ENCODE assay signal across 17 cellular contexts in genomic region chr5:128062172-128062746, GRCh38. TPM values are rescaled to one million over a fixed set of nuclear protein-coding genes. Genes with fewer than 3 reads are reported as not detected.
DNase-seq lines count a peak whose midpoint lies in the region; ATAC-seq and TF ChIP-seq lines count a peak whose summit lies in the region.
"Had no signal": no experiment of that assay in that cellular context is flagged by ENCODE, and none has a peak within 500 bp of the region (broad histone marks: within the 10 kb centered on the region; RNA-seq: fewer than 3 reads in every experiment).

No MANE protein-coding gene starts in this region.

- no peaks in the 10 kb centered on the region for H3K9me3 ChIP-seq in RWPE2 (ENCODE audit: severe bottlenecking)
- H3K9me3 ChIP-seq: ascending aorta, uterus had no signal

- H3K4me1 Mint-ChIP-seq in nephron progenitor cell, result peaks cover 36% of the 10 kb centered on the region
- H3K4me1 Mint-ChIP-seq in activated CD8-positive, alpha-beta T cell treated with anti-CD3 and anti-CD28 coated beads for 36 hours (ENCODE audit: low read depth), result peaks cover 5% of the 10 kb centered on the region

- no peak overlapping the region for H3K4me3 ChIP-seq in BJ (ENCODE audit: low read depth, low read length)
- H3K4me3 ChIP-seq in RWPE2 (ENCODE audit: severe bottlenecking), result no peak overlapping the region
- H3K4me3 ChIP-seq in epithelial cell of proximal tubule (ENCODE audit: low read depth, low read length), result no peak overlapping the region
- H3K4me3 ChIP-seq: ascending aorta, uterus had no signal

- TF ChIP-seq CTCF in BJ (IDR thresholded peaks at IDR 0.05; ENCODE audit: insufficient read depth, low read depth, low read length) (no peak), RWPE2 (IDR thresholded peaks at IDR 0.05; ENCODE audit: poor library complexity, severe bottlenecking) (no peak), epithelial cell of proximal tubule (conservative IDR thresholded peaks at IDR 0.05; ENCODE audit: low read depth, low read length) (no peak), nephron progenitor cell (IDR thresholded peaks at IDR 0.05) (no peak)
- TF ChIP-seq CTCF in activated CD8-positive, alpha-beta T cell treated with anti-CD3 and anti-CD28 coated beads for 36 hours (IDR thresholded peaks at IDR 0.05), result no peak

- CTCF ChIA-PET in BJ (lab: Yijun Ruan, JAX), result no interaction called here
- CTCF ChIA-PET in activated CD8-positive, alpha-beta T cell treated with anti-CD3 and anti-CD28 coated beads for 36 hours (lab: Charles Lee), result no interaction called here

- no peak overlapping the region for H3K4me3 Mint-ChIP-seq in nephron progenitor cell
- H3K4me3 Mint-ChIP-seq in activated CD8-positive, alpha-beta T cell treated with anti-CD3 and anti-CD28 coated beads for 36 hours, result no peak overlapping the region
- H3K4me3 Mint-ChIP-seq: activated T-cell treated with anti-CD3 and anti-CD28 coated beads, Interleukin-2, amount 50 U/mL, for 24 hours; neural crest cell had no signal

- POLR2A ChIA-PET in BJ (lab: Charles Lee), result no interaction called here
- POLR2A ChIA-PET in activated CD8-positive, alpha-beta T cell treated with anti-CD3 and anti-CD28 coated beads for 36 hours (lab: Charles Lee), result no interaction called here

- H3K27ac Mint-ChIP-seq in nephron progenitor cell, result peak overlapping the region; percentile 87
- H3K27ac Mint-ChIP-seq in activated CD8-positive, alpha-beta T cell treated with anti-CD3 and anti-CD28 coated beads for 36 hours, result no peak overlapping the region
- H3K27ac Mint-ChIP-seq: activated T-cell treated with anti-CD3 and anti-CD28 coated beads, Interleukin-2, amount 50 U/mL, for 24 hours had no signal

- peaks cover 17% of the 10 kb centered on the region for H3K4me1 ChIP-seq in RWPE2 (ENCODE audit: insufficient read depth, poor library complexity, severe bottlenecking)
- H3K4me1 ChIP-seq: ascending aorta, uterus had no signal

- ATAC-seq in RWPE2 (ENCODE audit: low read depth) (peak; percentile 91), HG02840 (IDR thresholded peaks at IDR 0.05; ENCODE audit: low FRiP score, unreplicated experiment) (no peak)
- no peak for ATAC-seq in activated CD8-positive, alpha-beta T cell treated with anti-CD3 and anti-CD28 coated beads for 36 hours

- H3K36me3 ChIP-seq in BJ (ENCODE audit: control insufficient read depth, insufficient read depth, low read length), result no peaks in the 10 kb centered on the region
- peaks cover 20% of the 10 kb centered on the region; the same call in 1 of the 2 replicates for H3K36me3 ChIP-seq in RWPE2 (ENCODE audit: low read depth)
- H3K36me3 ChIP-seq: ascending aorta, uterus had no signal

- DNase-seq in BJ (ENCODE audit: low read depth) (peak; percentile 62), RWPE2 (ENCODE audit: low spot score) (no peak), epithelial cell of proximal tubule (ENCODE audit: low read depth) (peak; percentile 61), nephron progenitor cell (no peak), hypothalamus (lab: John Stamatoyannopoulos, UW) (no peak)
- no peak for DNase-seq in activated CD8-positive, alpha-beta T cell treated with anti-CD3 and anti-CD28 coated beads for 36 hours
- no peak for DNase-seq in activated CD8-positive, alpha-beta memory T cell treated with anti-CD3 and anti-CD28 coated beads for 24 hours
- DNase-seq: activated T-cell treated with anti-CD3 and anti-CD28 coated beads, Interleukin-2, amount 50 U/mL, for 24 hours; islet precursor cell; NCI-H1048; NCI-H446; uterus had no signal

- H3K9me3 Mint-ChIP-seq in nephron progenitor cell, result peaks cover 3% of the 10 kb centered on the region
- no peaks in the 10 kb centered on the region for H3K9me3 Mint-ChIP-seq in activated CD8-positive, alpha-beta T cell treated with anti-CD3 and anti-CD28 coated beads for 36 hours
- H3K9me3 Mint-ChIP-seq: activated T-cell treated with anti-CD3 and anti-CD28 coated beads, Interleukin-2, amount 50 U/mL, for 24 hours; neural crest cell had no signal

- peaks cover 9% of the 10 kb centered on the region for H3K36me3 Mint-ChIP-seq in nephron progenitor cell (ENCODE audit: low read depth)
- peaks cover 12% of the 10 kb centered on the region for H3K36me3 Mint-ChIP-seq in activated CD8-positive, alpha-beta T cell treated with anti-CD3 and anti-CD28 coated beads for 36 hours (ENCODE audit: low read depth)

- H3K27ac ChIP-seq in RWPE2 (ENCODE audit: poor library complexity, severe bottlenecking), result peak overlapping the region; percentile 59
- H3K27ac ChIP-seq: ascending aorta, C4-2B, VCaP had no signal

- intact Hi-C loops in activated CD8-positive, alpha-beta T cell treated with anti-CD3 and anti-CD28 coated beads for 36 hours (cut with micrococcal nuclease), result no loop called here

- no peaks in the 10 kb centered on the region for H3K27me3 ChIP-seq in BJ (ENCODE audit: control insufficient read depth, insufficient read depth, low read length)
- H3K27me3 ChIP-seq in RWPE2 (ENCODE audit: insufficient read depth, poor library complexity, severe bottlenecking), result no peaks in the 10 kb centered on the region
- H3K27me3 ChIP-seq: ascending aorta, uterus had no signal

- H3K27me3 Mint-ChIP-seq in nephron progenitor cell (ENCODE audit: low read depth, poor library complexity), result no peaks in the 10 kb centered on the region
- no peaks in the 10 kb centered on the region for H3K27me3 Mint-ChIP-seq in activated CD8-positive, alpha-beta T cell treated with anti-CD3 and anti-CD28 coated beads for 36 hours
- H3K27me3 Mint-ChIP-seq: activated T-cell treated with anti-CD3 and anti-CD28 coated beads, Interleukin-2, amount 50 U/mL, for 24 hours had no signal

RNA-seq across cellular contexts. Expression of gene SLC12A2, which starts 21.3 kb away (rescaled TPM):
- 4.8 and 8.0 TPM in 2 replicates for polyA plus RNA-seq in BJ (2011; rRNA removed)
- 12.2 and 12.8 TPM in 2 replicates for polyA minus RNA-seq in BJ (2011; rRNA and poly(A)+ RNA removed)
- 14.2 and 14.3 TPM in 2 replicates for total RNA-seq in epithelial cell of proximal tubule
- 10 to 100 TPM; 11.9 to 12.4 TPM for total RNA-seq in activated CD8-positive, alpha-beta T cell treated with anti-CD3 and anti-CD28 coated beads for 36 hours

Comparison
In these comparisons a context has a peak if more than half of its experiments do, and no peak if none do; other contexts are left out.
1. DNase-seq: peak in BJ (single experiment) and epithelial cell of proximal tubule (single experiment); none in RWPE2 (single experiment), nephron progenitor cell (single experiment), activated CD8-positive, alpha-beta T cell treated with anti-CD3 and anti-CD28 coated beads for 36 hours (single experiment), activated CD8-positive, alpha-beta memory T cell treated with anti-CD3 and anti-CD28 coated beads for 24 hours (single experiment) and hypothalamus (0 of 51).